ENCODE assay signal across 27 cellular contexts in genomic region chr4:126265880-126266279, GRCh38.
"Had no signal": no experiment of that assay in that cellular context is flagged by ENCODE, and none has a peak within 500 bp of the region (broad histone marks: within the 10 kb centered on the region; RNA-seq: fewer than 3 reads in every experiment).

No MANE protein-coding gene starts in this region.

- H3K27ac ChIP-seq: esophagus muscularis mucosa, gastroesophageal sphincter, hepatocyte, parathyroid adenoma, suprapubic skin, tibial artery, upper lobe of right lung had no signal

- FAIRE-seq: keratinocyte had no signal

- H3K4me2 ChIP-seq: hepatocyte had no signal

- H3K36me3 ChIP-seq: esophagus muscularis mucosa, gastroesophageal sphincter, right atrium auricular region, suprapubic skin, tibial artery, upper lobe of right lung had no signal

- H3K9me3 ChIP-seq: esophagus muscularis mucosa, gastroesophageal sphincter, right atrium auricular region, suprapubic skin, tibial artery, upper lobe of right lung had no signal

- H2AFZ ChIP-seq: hepatocyte, parathyroid adenoma had no signal

- H3K27me3 Mint-ChIP-seq: activated B cell treated with CpG ODN at 0.5 μM for 24 hours; activated CD8-positive, alpha-beta T cell treated with anti-CD3 and anti-CD28 coated beads for 36 hours; activated T-helper 17 cell treated with anti-CD3 and anti-CD28 coated beads, Interleukin-2, amount 50 U/mL, for 72 hours; naive thymus-derived CD4-positive, alpha-beta T cell had no signal

- H3K79me2 ChIP-seq: hepatocyte, parathyroid adenoma had no signal

- H3K4me3 ChIP-seq: esophagus muscularis mucosa, gastroesophageal sphincter, hepatocyte, right atrium auricular region, suprapubic skin, tibial artery, upper lobe of right lung had no signal

- H3K27ac Mint-ChIP-seq: activated B cell treated with CpG ODN at 0.5 μM for 24 hours; activated CD8-positive, alpha-beta T cell treated with anti-CD3 and anti-CD28 coated beads for 36 hours; activated T-helper 17 cell treated with anti-CD3 and anti-CD28 coated beads, Interleukin-2, amount 50 U/mL, for 72 hours; naive thymus-derived CD4-positive, alpha-beta T cell; T-helper 2 cell treated with Interferon-gamma antibody and Interleukin-4, amounts not matched to agents 5 μg/mL and 100 μg/mL, for 36 hours had no signal

- H3K36me3 Mint-ChIP-seq: naive thymus-derived CD4-positive, alpha-beta T cell had no signal

- H3K4me1 Mint-ChIP-seq: activated B cell treated with CpG ODN at 0.5 μM for 24 hours; activated T-helper 17 cell treated with anti-CD3 and anti-CD28 coated beads, Interleukin-2, amount 50 U/mL, for 72 hours; naive thymus-derived CD4-positive, alpha-beta T cell; neural crest cell had no signal

- DNase-seq: activated B cell treated with CpG ODN at 0.5 μM for 24 hours; activated CD4-positive, alpha-beta T cell treated with anti-CD3 and anti-CD28 coated beads, Interleukin-2, amount 50 U/mL, for 1 hour; activated CD8-positive, alpha-beta T cell treated with anti-CD3 and anti-CD28 coated beads for 36 hours; activated gamma-delta T cell treated with Interleukin-2 at 50 U/mL for 16 hours; activated naive CD4-positive, alpha-beta T cell treated with anti-CD3 and anti-CD28 coated beads, Interleukin-2, amount 50 U/mL, for 16 hours; activated T-cell treated with anti-CD3 and anti-CD28 coated beads, Interleukin-2, amount 50 U/mL, for 4 hours; amniotic stem cell; central memory CD4-positive, alpha-beta T cell; left colon; mammary epithelial cell; midbrain; naive thymus-derived CD4-positive, alpha-beta T cell; nucleus accumbens; stimulated activated CD4-positive, alpha-beta T cell treated with anti-CD3 and anti-CD28 coated beads, Interleukin-15, amount 100 ng/mL, for 24 hours; stimulated activated naive CD4-positive, alpha-beta T cell; tibial artery; upper lobe of right lung had no signal

- H3K4me1 ChIP-seq: gastroesophageal sphincter, parathyroid adenoma, suprapubic skin, tibial artery, upper lobe of right lung had no signal

- H3K9me3 Mint-ChIP-seq: activated CD8-positive, alpha-beta T cell treated with anti-CD3 and anti-CD28 coated beads for 36 hours had no signal

- H3K27me3 ChIP-seq: esophagus muscularis mucosa, gastroesophageal sphincter, hepatocyte, right atrium auricular region, suprapubic skin, tibial artery, upper lobe of right lung had no signal

- H3K4me3 Mint-ChIP-seq: activated B cell treated with CpG ODN at 0.5 μM for 24 hours; activated CD8-positive, alpha-beta T cell treated with anti-CD3 and anti-CD28 coated beads for 36 hours; activated T-cell treated with anti-CD3 and anti-CD28 coated beads, Interleukin-2, amount 50 U/mL, for 4 hours; activated T-helper 17 cell treated with anti-CD3 and anti-CD28 coated beads, Interleukin-2, amount 50 U/mL, for 72 hours; naive thymus-derived CD4-positive, alpha-beta T cell; neural crest cell; T-helper 2 cell treated with Interferon-gamma antibody and Interleukin-4, amounts not matched to agents 5 μg/mL and 100 μg/mL, for 36 hours had no signal

- H3K9ac ChIP-seq: parathyroid adenoma had no signal
